ENCODE assay signal across 1 cellular context in the genomic region with DNA sequence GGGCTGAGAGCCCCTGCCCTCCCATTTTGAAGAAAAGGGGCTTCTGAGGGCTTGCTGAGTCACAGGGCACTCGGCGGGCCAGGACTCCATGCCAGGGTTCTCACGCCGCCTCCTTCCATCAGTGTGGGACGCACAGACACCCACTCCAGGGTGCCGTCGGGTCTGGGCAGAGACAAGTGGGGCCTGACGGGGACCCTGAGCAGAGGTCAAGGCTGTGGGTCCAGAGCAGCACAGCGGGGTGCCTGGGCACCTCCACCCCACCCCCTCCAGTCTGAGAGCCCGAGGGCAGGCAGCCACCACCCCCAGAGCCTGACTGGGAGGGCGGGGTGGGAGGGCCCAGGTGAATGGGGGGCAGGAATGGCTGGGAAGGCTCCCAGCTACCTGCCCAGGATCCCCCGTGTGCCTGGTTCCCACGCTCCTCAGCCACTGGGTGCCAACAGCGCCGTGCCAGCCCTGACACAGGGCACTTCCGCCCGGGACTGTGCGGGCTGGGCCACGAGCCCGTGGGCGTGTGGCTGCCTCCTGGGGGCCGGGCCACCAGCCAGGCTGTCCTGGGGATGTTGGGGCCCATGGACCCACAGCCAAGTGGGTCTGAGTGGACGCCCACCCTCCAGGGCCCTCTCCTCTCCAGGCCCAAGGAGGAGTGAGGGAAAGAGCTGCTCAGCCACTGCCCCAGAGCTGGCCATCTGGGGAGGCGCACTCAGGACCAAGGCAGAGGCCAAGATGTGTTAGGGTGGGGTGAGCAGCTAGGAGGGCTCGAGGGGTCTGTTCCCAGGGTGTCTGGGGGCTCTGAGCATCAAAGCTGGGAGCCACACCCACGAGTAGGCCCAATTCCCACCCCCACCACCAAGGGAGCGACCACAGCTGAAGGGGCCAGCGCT.
TF ChIP-seq lines count a peak whose summit lies in the region.

No MANE protein-coding gene starts in this region.

TF ChIP-seq in WTC11, 78 proteins besides CTCF, POLR2A, EP300 and RAD21 (continued from another document):
- TF ChIP-seq, protein P1, sequence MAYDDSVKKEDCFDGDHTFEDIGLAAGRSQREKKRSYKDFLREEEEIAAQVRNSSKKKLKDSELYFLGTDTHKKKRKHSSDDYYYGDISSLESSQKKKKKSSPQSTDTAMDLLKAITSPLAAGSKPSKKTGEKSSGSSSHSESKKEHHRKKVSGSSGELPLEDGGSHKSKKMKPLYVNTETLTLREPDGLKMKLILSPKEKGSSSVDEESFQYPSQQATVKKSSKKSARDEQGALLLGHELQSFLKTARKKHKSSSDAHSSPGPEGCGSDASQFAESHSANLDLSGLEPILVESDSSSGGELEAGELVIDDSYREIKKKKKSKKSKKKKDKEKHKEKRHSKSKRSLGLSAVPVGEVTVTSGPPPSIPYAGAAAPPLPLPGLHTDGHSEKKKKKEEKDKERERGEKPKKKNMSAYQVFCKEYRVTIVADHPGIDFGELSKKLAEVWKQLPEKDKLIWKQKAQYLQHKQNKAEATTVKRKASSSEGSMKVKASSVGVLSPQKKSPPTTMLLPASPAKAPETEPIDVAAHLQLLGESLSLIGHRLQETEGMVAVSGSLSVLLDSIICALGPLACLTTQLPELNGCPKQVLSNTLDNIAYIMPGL (CRISPR knock-in tag; IDR thresholded peaks at IDR 0.05): no peak
- no peak for TF ChIP-seq NR3C1 (CRISPR knock-in tag; conservative IDR thresholded peaks at IDR 0.05; ENCODE audit: low read depth)
- TF ChIP-seq ZNF219 (CRISPR knock-in tag; IDR thresholded peaks at IDR 0.05; ENCODE audit: borderline replicate concordance): no peak
- no peak for TF ChIP-seq ELF4 (CRISPR knock-in tag; IDR thresholded peaks at IDR 0.05; ENCODE audit: low read depth)
- TF ChIP-seq AR (CRISPR knock-in tag; IDR thresholded peaks at IDR 0.05): no peak
- TF ChIP-seq ZNF396 (CRISPR knock-in tag; IDR thresholded peaks at IDR 0.05; ENCODE audit: borderline replicate concordance): no peak
- no peak for TF ChIP-seq RELA (CRISPR knock-in tag; IDR thresholded peaks at IDR 0.05; ENCODE audit: borderline replicate concordance)
- TF ChIP-seq MYBL2 (CRISPR knock-in tag; IDR thresholded peaks at IDR 0.05): no peak
